2 cellular contexts compared by ENCODE assay signal in genomic region chr11:3056296-3057068, GRCh38.
A peak's percentile ranks its signal among the peaks of the same experiment; 100 is the strongest.
TF ChIP-seq lines count a peak whose summit lies in the region.

No MANE protein-coding gene starts in this region.

TF ChIP-seq in K562, 482 proteins besides CTCF, POLR2A, EP300 and RAD21 (continued from another document):
- TF ChIP-seq RBBP5 (IDR thresholded peaks at IDR 0.05; ENCODE audit: borderline replicate concordance, insufficient read depth, low read length, poor library complexity, severe bottlenecking) (peak; percentile 3), ZNF24 (IDR thresholded peaks at IDR 0.05) (no peak), TFAP4 (CRISPR knock-in tag; IDR thresholded peaks at IDR 0.05; ENCODE audit: borderline replicate concordance) (peak; percentile 19; the same call in 1 of the 2 replicates), NR3C1 (CRISPR knock-in tag; IDR thresholded peaks at IDR 0.05) (0 out of 2 replicates have a peak, but pooled peaks have one; percentile 57)

TF ChIP-seq in liver, 16 proteins besides CTCF, POLR2A, EP300 and RAD21 (continued from another document):
- TF ChIP-seq ATF3 (IDR thresholded peaks at IDR 0.05) (no peak), ZBTB33 (IDR thresholded peaks at IDR 0.05) (no peak), FOXA2 (IDR thresholded peaks at IDR 0.05) (no peak), EGR1 (IDR thresholded peaks at IDR 0.05; ENCODE audit: low read depth in 2 of 2) (peak; percentile 48 to 82), REST (IDR thresholded peaks at IDR 0.05) (no peak), HNF4A (conservative IDR thresholded peaks at IDR 0.05) (peak in 1 of 2 donors; percentile 36), NR2F2 (IDR thresholded peaks at IDR 0.05) (no peak), RXRA (IDR thresholded peaks at IDR 0.05) (peak; percentile 58 to 71), HNF4G (IDR thresholded peaks at IDR 0.05) (no peak), MAX (IDR thresholded peaks at IDR 0.05) (no peak), TAF1 (conservative IDR thresholded peaks at IDR 0.05) (no peak)
